Comparison of ENCODE assay signal across 20 cellular contexts in the genomic region with DNA sequence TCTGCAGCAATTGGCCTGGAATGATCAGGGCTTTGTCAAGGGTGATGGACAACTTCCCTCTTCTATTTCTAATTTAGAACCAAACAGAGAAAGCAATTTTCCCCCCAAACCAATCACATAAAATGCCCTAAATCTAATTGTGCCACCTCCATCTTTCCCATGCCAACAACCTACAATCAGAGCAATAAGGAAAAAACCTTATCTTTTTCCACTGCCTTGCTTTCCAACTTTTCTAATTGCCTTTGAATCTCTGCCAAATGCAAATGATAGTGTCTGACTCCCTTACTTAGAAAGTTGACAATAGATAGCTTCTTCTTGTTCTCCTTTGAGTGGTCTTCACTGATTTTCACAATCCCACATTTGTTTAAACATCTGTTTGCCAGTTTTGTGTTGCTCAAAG.
DNase-seq lines count a peak whose midpoint lies in the region; ATAC-seq and TF ChIP-seq lines count a peak whose summit lies in the region.
"Had no signal": no experiment of that assay in that cellular context is flagged by ENCODE, and none has a peak within 500 bp of the region (broad histone marks: within the 10 kb centered on the region; RNA-seq: fewer than 3 reads in every experiment).

No MANE protein-coding gene starts in this region.

- intact Hi-C loops in left colon (cut with DNase I, micrococcal nuclease): no loop called here
- intact Hi-C loops in breast epithelium (cut with DNase I; ENCODE audit: low total_unique reads): no loop called here

- no peaks in the 10 kb centered on the region for H3K4me1 ChIP-seq in breast epithelium
- H3K4me1 ChIP-seq: BE2C, BLaER1, Caco-2 had no signal

- H3K9me3 Mint-ChIP-seq in brain (no peaks in the 10 kb centered on the region), nephron (no peaks in the 10 kb centered on the region)

- ATAC-seq in left colon (peak; percentile 94), HG02884 (IDR thresholded peaks at IDR 0.05; ENCODE audit: unreplicated experiment) (no peak), GM19035 (IDR thresholded peaks at IDR 0.05; ENCODE audit: unreplicated experiment) (no peak)

- H3K27ac Mint-ChIP-seq in brain (peak overlapping the region in 3 of 5 experiments; percentile 32 to 44 (median 39)), nephron (peak overlapping the region in 2 of 3 experiments; percentile 12 to 48)
- H3K27ac Mint-ChIP-seq: CD14-positive monocyte; CD4-positive, alpha-beta memory T cell; CD4-positive, CD25-positive, alpha-beta regulatory T cell; CD8-positive, alpha-beta memory T cell had no signal

- H3K36me3 Mint-ChIP-seq in brain (no peaks in the 10 kb centered on the region), nephron (ENCODE audit: low read depth) (no peaks in the 10 kb centered on the region)
- H3K36me3 Mint-ChIP-seq: CD14-positive monocyte; CD4-positive, alpha-beta memory T cell; CD4-positive, CD25-positive, alpha-beta regulatory T cell; CD8-positive, alpha-beta memory T cell had no signal

- H3K27me3 ChIP-seq in breast epithelium: no peaks in the 10 kb centered on the region
- H3K27me3 ChIP-seq: BE2C, BLaER1 had no signal

- DNase-seq in COLO829 (ENCODE audit: low spot score) (peak; percentile 6), left colon (no peak), breast epithelium (ENCODE audit: low spot score in 2 of 2) (no peak)
- DNase-seq: 8988T; ACHN; BE2C; C1 segment of cervical spinal cord; Caco-2; Calu3; CD4-positive, alpha-beta memory T cell; CD4-positive, CD25-positive, alpha-beta regulatory T cell; CD8-positive, alpha-beta memory T cell; DMS79 treated with DMSO at 0.1 percent for 48 hours; GF-D8 had no signal

- no peak overlapping the region for H3K4me3 Mint-ChIP-seq in brain
- H3K4me3 Mint-ChIP-seq in nephron: no peak overlapping the region
- H3K4me3 Mint-ChIP-seq: CD14-positive monocyte; CD4-positive, alpha-beta memory T cell; CD4-positive, CD25-positive, alpha-beta regulatory T cell; CD8-positive, alpha-beta memory T cell had no signal

- H3K27me3 Mint-ChIP-seq in brain (peaks cover 3% of the 10 kb centered on the region), nephron (ENCODE audit: low read depth) (no peaks in the 10 kb centered on the region)
- H3K27me3 Mint-ChIP-seq: CD4-positive, alpha-beta memory T cell; CD4-positive, CD25-positive, alpha-beta regulatory T cell; CD8-positive, alpha-beta memory T cell had no signal

- no peaks in the 10 kb centered on the region for H3K36me3 ChIP-seq in breast epithelium
- H3K36me3 ChIP-seq: BE2C, BLaER1 had no signal

- no peaks in the 10 kb centered on the region for H3K9me3 ChIP-seq in breast epithelium
- H3K9me3 ChIP-seq: BE2C, BLaER1, Caco-2 had no signal

- no peak overlapping the region for H3K27ac ChIP-seq in breast epithelium
- H3K27ac ChIP-seq: BLaER1 had no signal

- no peak overlapping the region for H3K4me3 ChIP-seq in breast epithelium
- H3K4me3 ChIP-seq: BLaER1 had no signal

- no peak for TF ChIP-seq POLR2A in breast epithelium (IDR thresholded peaks at IDR 0.05)

- no peak for TF ChIP-seq CTCF in brain (conservative IDR thresholded peaks at IDR 0.05)
- TF ChIP-seq CTCF in nephron (IDR thresholded peaks at IDR 0.05; ENCODE audit: unreplicated experiment in 3 of 3): no peak
- no peak for TF ChIP-seq CTCF in breast epithelium (IDR thresholded peaks at IDR 0.05)

- H3K4me1 Mint-ChIP-seq in brain (peaks cover 24% of the 10 kb centered on the region), nephron (peaks cover 6% of the 10 kb centered on the region)
- H3K4me1 Mint-ChIP-seq: CD14-positive monocyte; CD4-positive, alpha-beta memory T cell; CD4-positive, CD25-positive, alpha-beta regulatory T cell; CD8-positive, alpha-beta memory T cell had no signal
